Comparison of ENCODE assay signal across 36 cellular contexts in the genomic region with DNA sequence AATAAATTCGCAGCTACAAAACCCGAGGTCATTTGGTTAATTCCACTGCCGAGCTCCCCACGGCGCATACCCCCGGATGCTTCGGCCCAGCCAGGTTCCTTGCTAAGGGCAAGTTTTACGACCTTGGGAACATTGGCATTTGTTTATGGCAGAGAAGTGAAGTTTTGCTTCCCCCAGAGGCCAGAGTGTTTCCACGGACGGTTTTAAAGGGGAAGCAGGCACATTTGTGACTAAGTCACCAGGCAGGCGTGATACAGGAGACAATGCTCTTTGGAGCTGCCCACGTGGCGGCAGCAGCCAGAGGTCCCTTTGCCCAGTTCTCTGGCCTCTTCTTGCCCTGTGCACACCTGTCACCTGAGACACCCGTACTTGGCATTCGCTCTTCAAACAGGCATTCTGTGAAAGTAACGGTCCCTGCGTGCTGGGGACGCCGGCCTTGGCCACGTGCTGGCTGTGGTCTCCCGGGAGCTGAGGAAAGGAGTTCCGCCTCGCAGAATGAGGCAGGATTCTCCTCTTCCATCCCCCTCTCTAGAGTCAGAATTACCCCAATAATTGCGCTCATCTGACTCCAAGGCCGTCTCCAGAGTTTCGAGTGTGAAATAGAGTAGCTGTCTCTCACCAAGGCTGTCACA.
A peak's percentile ranks its signal among the peaks of the same experiment; 100 is the strongest.
DNase-seq lines count a peak whose midpoint lies in the region; ATAC-seq, FAIRE-seq and TF ChIP-seq lines count a peak whose summit lies in the region.
"Had no signal": no experiment of that assay in that cellular context is flagged by ENCODE, and none has a peak within 500 bp of the region (broad histone marks: within the 10 kb centered on the region; RNA-seq: fewer than 3 reads in every experiment).

No MANE protein-coding gene starts in this region.

- H3K27ac ChIP-seq in left ventricle myocardium inferior (replicated peaks) (peak overlapping the region; percentile 5), kidney (ENCODE audit: low read depth in 2 of 2, low read length in 2 of 2) (peak overlapping the region; percentile 74 to 85), pancreas (peak overlapping the region; percentile 29 to 68 (median 42)), WERI-Rb-1 (no peak overlapping the region; the same call in 1 of the 2 replicates)
- H3K27ac ChIP-seq: A549, cardiac muscle cell, Peyer's patch, SJSA1, vagina had no signal

- TF ChIP-seq CTCF in left ventricle myocardium inferior (IDR thresholded peaks at IDR 0.05; ENCODE audit: borderline replicate concordance) (no peak), kidney (IDR thresholded peaks at IDR 0.05; ENCODE audit: borderline replicate concordance, extremely low read depth, insufficient read depth) (no peak), pancreas (IDR thresholded peaks at IDR 0.05) (no peak), WERI-Rb-1 (IDR thresholded peaks at IDR 0.05; ENCODE audit: low read depth, low read length) (no peak)

- 15 to 19% methylated on average over 26 of the region's 26 CpGs for WGBS in pancreas, 2 donors

- peak overlapping the region in 1 of 2 donors; percentile 3 for H3K9ac ChIP-seq in kidney (ENCODE audit: low read length in 2 of 2)

- H3K4me3 ChIP-seq in left ventricle myocardium inferior (no peak overlapping the region), kidney (ENCODE audit: low read length in 2 of 2) (no peak overlapping the region), pancreas (no peak overlapping the region), WERI-Rb-1 (ENCODE audit: low read depth, low read length) (no peak overlapping the region)
- H3K4me3 ChIP-seq: A549, cardiac muscle cell, Peyer's patch, SJSA1, vagina had no signal

- intact Hi-C loops in left ventricle myocardium inferior (cut with micrococcal nuclease) = no loop called here
- intact Hi-C loops in cardiac septum (cut with DNase I) = no loop called here
- intact Hi-C loops in kidney (cut with DNase I) = no loop called here
- intact Hi-C loops in pancreas (cut with DNase I) = no loop called here

- no peaks in the 10 kb centered on the region for H3K36me3 ChIP-seq in left ventricle myocardium inferior
- H3K36me3 ChIP-seq in kidney (ENCODE audit: control insufficient read depth in 1 of 2, insufficient read depth in 2 of 2, low read length in 2 of 2) = no peaks in the 10 kb centered on the region
- H3K36me3 ChIP-seq in pancreas = no peaks in the 10 kb centered on the region
- no peaks in the 10 kb centered on the region for H3K36me3 ChIP-seq in WERI-Rb-1
- H3K36me3 ChIP-seq: cardiac muscle cell, Peyer's patch, SJSA1, vagina had no signal

- H3K27me3 ChIP-seq in left ventricle myocardium inferior (ENCODE audit: low read depth) (peaks cover 6% of the 10 kb centered on the region), pancreas (no peaks in the 10 kb centered on the region), WERI-Rb-1 (ENCODE audit: insufficient read depth, low read depth, severe bottlenecking) (no peaks in the 10 kb centered on the region)
- H3K27me3 ChIP-seq: cardiac muscle cell, Peyer's patch, SJSA1, vagina had no signal

- peak; percentile 79 to 87 (median 85) for ATAC-seq in pancreas
- ATAC-seq in GM21717 (IDR thresholded peaks at IDR 0.05; ENCODE audit: unreplicated experiment) = no peak
- ATAC-seq: A549; activated CD4-positive, CD25-positive, alpha-beta regulatory T cell treated with anti-CD3 and anti-CD28 coated beads, Interleukin-2, amount 50 U/mL, for 24 hours; CD8-positive, alpha-beta T cell; esophagus mucosa; left lobe of liver; T-cell had no signal

- H3K9me3 ChIP-seq in left ventricle myocardium inferior (replicated peaks) = no peaks in the 10 kb centered on the region
- no peaks in the 10 kb centered on the region for H3K9me3 ChIP-seq in kidney (ENCODE audit: control insufficient read depth in 1 of 2, low read length in 2 of 2)
- H3K9me3 ChIP-seq in pancreas = no peaks in the 10 kb centered on the region
- no peaks in the 10 kb centered on the region for H3K9me3 ChIP-seq in WERI-Rb-1 (ENCODE audit: severe bottlenecking)
- H3K9me3 ChIP-seq: A549, Peyer's patch, SJSA1, vagina had no signal

- H3K4me1 ChIP-seq in left ventricle myocardium inferior (peaks cover 10% of the 10 kb centered on the region), kidney (ENCODE audit: control insufficient read depth in 1 of 2, insufficient read depth in 1 of 2, low read depth in 1 of 2, low read length in 2 of 2) (peaks cover 10 to 18% of the 10 kb centered on the region in 2 donors), pancreas (peaks cover 13 to 14% (median 13%) of the 10 kb centered on the region in 3 donors)
- H3K4me1 ChIP-seq: A549, Peyer's patch, SJSA1, vagina had no signal

- no peak for FAIRE-seq in kidney (lab: Jason Lieb, UNC)
- FAIRE-seq in pancreas (lab: Jason Lieb, UNC) = no peak
- FAIRE-seq: A549 had no signal

- DNase-seq in left ventricle myocardium inferior (no peak), cardiac septum (ENCODE audit: low spot score) (no peak), kidney (no peak), pancreas (peak in 3 of 6 donors; percentile 65 to 77 (median 67)), activated gamma-delta T cell (lab: John Stamatoyannopoulos, UW) (no peak), WERI-Rb-1 (no peak), HT-29 (ENCODE audit: low spot score) (no peak)
- DNase-seq: activated CD4-positive, alpha-beta memory T cell treated with anti-CD3 and anti-CD28 coated beads for 36 hours; activated CD8-positive, alpha-beta memory T cell treated with anti-CD3 and anti-CD28 coated beads, Interleukin-2, amount 50 U/mL, for 4 hours; activated naive CD4-positive, alpha-beta T cell treated with anti-CD3 and anti-CD28 coated beads, Interleukin-2, amount 50 U/mL, for 16 hours; AML-193; amygdala; CD8-positive, alpha-beta T cell; EL; endodermal cell; foreskin fibroblast; H7; IMR-90; mesendoderm; NCI-H1105 treated with DMSO at 0.1 percent for 48 hours; NCI-H1930; NCI-H524; NK-92 treated with Interleukin-12 subunit alpha and Interleukin-12 subunit beta, amount 100 ng/mL, for 24 hours; occipital lobe; stimulated activated CD4-positive, alpha-beta T cell treated with anti-CD3 and anti-CD28 coated beads, Interleukin-4, amount 100 ng/mL, for 4 hours; stimulated activated naive CD4-positive, alpha-beta T cell; T-cell had no signal
